In the genomic region with DNA sequence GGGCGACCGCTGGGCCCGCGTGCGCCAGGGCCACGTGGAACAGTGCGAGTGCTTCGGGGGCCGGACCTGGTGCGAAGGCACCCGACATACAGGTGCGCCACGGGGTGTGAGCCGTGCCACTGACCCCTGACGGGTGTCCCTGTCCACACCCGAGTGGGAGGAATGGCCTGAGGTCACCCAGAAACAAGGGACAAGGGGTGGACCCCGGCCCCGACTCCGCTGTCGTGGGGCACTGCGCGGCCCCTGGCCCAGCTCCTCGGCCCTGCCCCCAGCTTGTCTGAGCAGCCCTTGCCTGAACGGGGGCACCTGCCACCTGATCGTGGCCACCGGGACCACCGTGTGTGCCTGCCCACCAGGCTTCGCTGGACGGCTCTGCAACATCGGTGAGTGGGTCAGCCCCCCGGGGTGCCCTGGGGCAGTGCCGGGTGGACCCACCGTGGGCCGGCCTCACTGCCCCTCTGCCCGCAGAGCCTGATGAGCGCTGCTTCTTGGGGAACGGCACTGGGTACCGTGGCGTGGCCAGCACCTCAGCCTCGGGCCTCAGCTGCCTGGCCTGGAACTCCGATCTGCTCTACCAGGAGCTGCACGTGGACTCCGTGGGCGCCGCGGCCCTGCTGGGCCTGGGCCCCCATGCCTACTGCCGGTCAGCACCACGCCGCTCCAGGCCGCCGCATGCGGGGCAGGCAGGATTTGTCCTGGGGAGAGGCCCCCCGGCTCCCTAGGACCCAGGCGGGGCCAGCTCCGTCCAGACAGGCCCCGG, we compare ENCODE assay signal across 2 cellular contexts.
TF ChIP-seq lines count a peak whose summit lies in the region.

No MANE protein-coding gene starts in this region.

TF ChIP-seq in IMR-90, 13 proteins besides CTCF, POLR2A, EP300 and RAD21:
- TF ChIP-seq NFE2L2 (IDR thresholded peaks at IDR 0.05; ENCODE audit: low read depth, low read length) (no peak), CEBPB (IDR thresholded peaks at IDR 0.05; ENCODE audit: low read depth, low read length) (no peak), SMC3 (IDR thresholded peaks at IDR 0.05; ENCODE audit: low read depth, low read length) (no peak), MAFK (IDR thresholded peaks at IDR 0.05; ENCODE audit: low read depth, low read length) (no peak), MXI1 (IDR thresholded peaks at IDR 0.05; ENCODE audit: borderline replicate concordance, low read depth, low read length) (no peak), RCOR1 (IDR thresholded peaks at IDR 0.05; ENCODE audit: insufficient replicate concordance, low read length) (no peak), MAZ (IDR thresholded peaks at IDR 0.05; ENCODE audit: borderline replicate concordance, low read depth, low read length) (no peak), CHD1 (IDR thresholded peaks at IDR 0.05; ENCODE audit: low read depth, low read length) (no peak), BHLHE40 (IDR thresholded peaks at IDR 0.05; ENCODE audit: low read depth, low read length) (no peak), RFX5 (IDR thresholded peaks at IDR 0.05; ENCODE audit: low read depth, low read length) (no peak)
- TF ChIP-seq, protein P1, sequence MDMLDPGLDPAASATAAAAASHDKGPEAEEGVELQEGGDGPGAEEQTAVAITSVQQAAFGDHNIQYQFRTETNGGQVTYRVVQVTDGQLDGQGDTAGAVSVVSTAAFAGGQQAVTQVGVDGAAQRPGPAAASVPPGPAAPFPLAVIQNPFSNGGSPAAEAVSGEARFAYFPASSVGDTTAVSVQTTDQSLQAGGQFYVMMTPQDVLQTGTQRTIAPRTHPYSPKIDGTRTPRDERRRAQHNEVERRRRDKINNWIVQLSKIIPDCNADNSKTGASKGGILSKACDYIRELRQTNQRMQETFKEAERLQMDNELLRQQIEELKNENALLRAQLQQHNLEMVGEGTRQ (IDR thresholded peaks at IDR 0.05; ENCODE audit: low read depth, low read length): no peak
- TF ChIP-seq, protein P2, sequence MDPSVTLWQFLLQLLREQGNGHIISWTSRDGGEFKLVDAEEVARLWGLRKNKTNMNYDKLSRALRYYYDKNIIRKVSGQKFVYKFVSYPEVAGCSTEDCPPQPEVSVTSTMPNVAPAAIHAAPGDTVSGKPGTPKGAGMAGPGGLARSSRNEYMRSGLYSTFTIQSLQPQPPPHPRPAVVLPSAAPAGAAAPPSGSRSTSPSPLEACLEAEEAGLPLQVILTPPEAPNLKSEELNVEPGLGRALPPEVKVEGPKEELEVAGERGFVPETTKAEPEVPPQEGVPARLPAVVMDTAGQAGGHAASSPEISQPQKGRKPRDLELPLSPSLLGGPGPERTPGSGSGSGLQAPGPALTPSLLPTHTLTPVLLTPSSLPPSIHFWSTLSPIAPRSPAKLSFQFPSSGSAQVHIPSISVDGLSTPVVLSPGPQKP (IDR thresholded peaks at IDR 0.05; ENCODE audit: borderline replicate concordance, low read depth, low read length): no peak
TF ChIP-seq in IMR-90: peak in this region for 0.

TF ChIP-seq in HepG2, 621 proteins besides CTCF, POLR2A, EP300 and RAD21:
- 0 out of 2 replicates have a peak, but pooled peaks have one; percentile 23 for TF ChIP-seq ZNF616 (CRISPR knock-in tag; IDR thresholded peaks at IDR 0.05; ENCODE audit: low read depth)
- TF ChIP-seq ZNF430 (CRISPR knock-in tag; IDR thresholded peaks at IDR 0.05): no peak
